25 cellular contexts compared by ENCODE assay signal in the genomic region with DNA sequence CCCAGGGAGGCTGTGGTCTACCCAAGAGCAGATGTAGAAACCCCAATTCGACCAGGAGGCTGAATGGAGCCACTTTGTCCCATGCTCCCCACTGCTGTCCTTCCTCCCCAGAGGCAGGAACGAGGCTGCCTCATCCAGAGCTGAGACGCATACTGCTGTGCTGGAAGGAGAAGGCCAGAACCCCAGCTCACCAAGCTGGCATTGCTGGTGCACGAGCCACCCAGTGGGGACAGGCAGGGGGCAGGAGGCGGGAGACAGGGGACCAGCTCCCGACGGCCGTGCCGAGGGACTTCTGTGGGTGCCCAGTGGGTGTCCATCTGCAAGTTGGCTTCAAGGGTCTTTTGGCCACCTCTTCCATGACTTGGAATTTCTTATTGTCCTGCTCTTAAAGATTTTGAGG.
"Had no signal": no experiment of that assay in that cellular context is flagged by ENCODE, and none has a peak within 500 bp of the region (broad histone marks: within the 10 kb centered on the region; RNA-seq: fewer than 3 reads in every experiment).

No MANE protein-coding gene starts in this region.

- H3K4me3 ChIP-seq: adrenal gland, body of pancreas, colonic mucosa, heart left ventricle had no signal

- H3K9me3 Mint-ChIP-seq: activated CD4-positive, alpha-beta memory T cell treated with anti-CD3 and anti-CD28 coated beads, Interleukin-2, amount 10 ng/mL, durations not matched to agents 7 days and 5 days; activated CD4-positive, alpha-beta T cell treated with anti-CD3 and anti-CD28 coated beads, Interleukin-2, amount 10 ng/mL, durations not matched to agents 24 days and 14 days; activated naive CD4-positive, alpha-beta T cell treated with anti-CD3 and anti-CD28 coated beads for 36 hours; activated naive CD4-positive, alpha-beta T cell treated with anti-CD3 and anti-CD28 coated beads, Interleukin-2, amount 50 U/mL, for 24 hours; activated naive CD8-positive, alpha-beta T cell treated with anti-CD3 and anti-CD28 coated beads for 36 hours; activated naive CD8-positive, alpha-beta T cell treated with anti-CD3 and anti-CD28 coated beads, Interleukin-2, amount 50 U/mL, for 24 hours; activated T-cell treated with anti-CD3 and anti-CD28 coated beads, Interleukin-2, amount 50 U/mL, for 24 hours; activated T-cell treated with anti-CD3 and anti-CD28 coated beads, Interleukin-2, amount 50 U/mL, for 72 hours had no signal

- DNase-seq: activated CD4-positive, alpha-beta memory T cell treated with anti-CD3 and anti-CD28 coated beads, Interleukin-2, amount 10 ng/mL, durations not matched to agents 7 days and 5 days; activated CD4-positive, alpha-beta T cell treated with anti-CD3 and anti-CD28 coated beads for 36 hours; activated CD4-positive, alpha-beta T cell treated with anti-CD3 and anti-CD28 coated beads, Interleukin-2, amount 10 ng/mL, durations not matched to agents 24 days and 14 days; activated CD4-positive, alpha-beta T cell treated with anti-CD3 and anti-CD28 coated beads, Interleukin-2, amount 50 U/mL, for 4 hours; activated CD4-positive, CD25-positive, alpha-beta regulatory T cell; activated CD4-positive, CD25-positive, alpha-beta regulatory T cell treated with anti-CD3 and anti-CD28 coated beads, Interleukin-2, amount 50 U/mL, for 72 hours; activated CD8-positive, alpha-beta memory T cell treated with anti-CD3 and anti-CD28 coated beads, Interleukin-2, amount 50 U/mL, for 48 hours; activated naive CD4-positive, alpha-beta T cell treated with anti-CD3 and anti-CD28 coated beads for 36 hours; activated naive CD8-positive, alpha-beta T cell treated with anti-CD3 and anti-CD28 coated beads for 36 hours; activated naive CD8-positive, alpha-beta T cell treated with anti-CD3 and anti-CD28 coated beads, Interleukin-2, amount 50 U/mL, for 24 hours; activated T-cell treated with anti-CD3 and anti-CD28 coated beads for 4 hours; activated T-cell treated with anti-CD3 and anti-CD28 coated beads, Interleukin-2, amount 50 U/mL, for 24 hours; activated T-cell treated with anti-CD3 and anti-CD28 coated beads, Interleukin-2, amount 50 U/mL, for 72 hours; adrenal gland; amygdala; aorta; body of pancreas; caudate nucleus; colonic mucosa; effector CD8-positive, alpha-beta T cell; foreskin fibroblast; glutamatergic neuron; heart left ventricle; T-helper 2 cell had no signal

- H3K36me3 Mint-ChIP-seq: activated naive CD4-positive, alpha-beta T cell treated with anti-CD3 and anti-CD28 coated beads, Interleukin-2, amount 50 U/mL, for 24 hours; activated naive CD8-positive, alpha-beta T cell treated with anti-CD3 and anti-CD28 coated beads for 36 hours had no signal

- H3K27me3 Mint-ChIP-seq: activated CD4-positive, alpha-beta memory T cell treated with anti-CD3 and anti-CD28 coated beads, Interleukin-2, amount 10 ng/mL, durations not matched to agents 7 days and 5 days; activated CD4-positive, alpha-beta T cell treated with anti-CD3 and anti-CD28 coated beads, Interleukin-2, amount 10 ng/mL, durations not matched to agents 24 days and 14 days; activated naive CD8-positive, alpha-beta T cell treated with anti-CD3 and anti-CD28 coated beads, Interleukin-2, amount 50 U/mL, for 24 hours had no signal

- H3K27ac Mint-ChIP-seq: activated CD4-positive, alpha-beta memory T cell treated with anti-CD3 and anti-CD28 coated beads, Interleukin-2, amount 10 ng/mL, durations not matched to agents 7 days and 5 days; activated CD4-positive, alpha-beta T cell treated with anti-CD3 and anti-CD28 coated beads for 36 hours; activated CD4-positive, alpha-beta T cell treated with anti-CD3 and anti-CD28 coated beads, Interleukin-2, amount 10 ng/mL, durations not matched to agents 24 days and 14 days; activated naive CD4-positive, alpha-beta T cell treated with anti-CD3 and anti-CD28 coated beads for 36 hours; activated naive CD4-positive, alpha-beta T cell treated with anti-CD3 and anti-CD28 coated beads, Interleukin-2, amount 50 U/mL, for 24 hours; activated naive CD8-positive, alpha-beta T cell treated with anti-CD3 and anti-CD28 coated beads for 36 hours; activated naive CD8-positive, alpha-beta T cell treated with anti-CD3 and anti-CD28 coated beads, Interleukin-2, amount 50 U/mL, for 24 hours; activated T-cell treated with anti-CD3 and anti-CD28 coated beads, Interleukin-2, amount 50 U/mL, for 24 hours; activated T-cell treated with anti-CD3 and anti-CD28 coated beads, Interleukin-2, amount 50 U/mL, for 72 hours had no signal

- H3K4me1 ChIP-seq: adrenal gland, body of pancreas, colonic mucosa had no signal

- H3K9me3 ChIP-seq: adrenal gland, body of pancreas, colonic mucosa, heart left ventricle had no signal

- H3K27ac ChIP-seq: adrenal gland, body of pancreas, colonic mucosa, heart left ventricle had no signal

- H3K4me3 Mint-ChIP-seq: activated CD4-positive, alpha-beta memory T cell treated with anti-CD3 and anti-CD28 coated beads, Interleukin-2, amount 10 ng/mL, durations not matched to agents 7 days and 5 days; activated CD4-positive, alpha-beta T cell treated with anti-CD3 and anti-CD28 coated beads for 36 hours; activated CD4-positive, alpha-beta T cell treated with anti-CD3 and anti-CD28 coated beads, Interleukin-2, amount 10 ng/mL, durations not matched to agents 24 days and 14 days; activated naive CD4-positive, alpha-beta T cell treated with anti-CD3 and anti-CD28 coated beads for 36 hours; activated naive CD4-positive, alpha-beta T cell treated with anti-CD3 and anti-CD28 coated beads, Interleukin-2, amount 50 U/mL, for 24 hours; activated naive CD8-positive, alpha-beta T cell treated with anti-CD3 and anti-CD28 coated beads for 36 hours; activated naive CD8-positive, alpha-beta T cell treated with anti-CD3 and anti-CD28 coated beads, Interleukin-2, amount 50 U/mL, for 24 hours; activated T-cell treated with anti-CD3 and anti-CD28 coated beads, Interleukin-2, amount 50 U/mL, for 24 hours; activated T-cell treated with anti-CD3 and anti-CD28 coated beads, Interleukin-2, amount 50 U/mL, for 72 hours had no signal

- H3K27me3 ChIP-seq: adrenal gland, body of pancreas, colonic mucosa, heart left ventricle had no signal

- H3K4me1 Mint-ChIP-seq: activated CD4-positive, alpha-beta memory T cell treated with anti-CD3 and anti-CD28 coated beads, Interleukin-2, amount 10 ng/mL, durations not matched to agents 7 days and 5 days; activated CD4-positive, alpha-beta T cell treated with anti-CD3 and anti-CD28 coated beads for 36 hours; activated CD4-positive, alpha-beta T cell treated with anti-CD3 and anti-CD28 coated beads, Interleukin-2, amount 10 ng/mL, durations not matched to agents 24 days and 14 days; activated naive CD4-positive, alpha-beta T cell treated with anti-CD3 and anti-CD28 coated beads, Interleukin-2, amount 50 U/mL, for 24 hours; activated naive CD8-positive, alpha-beta T cell treated with anti-CD3 and anti-CD28 coated beads for 36 hours; activated naive CD8-positive, alpha-beta T cell treated with anti-CD3 and anti-CD28 coated beads, Interleukin-2, amount 50 U/mL, for 24 hours had no signal

- H3K36me3 ChIP-seq: adrenal gland, colonic mucosa, heart left ventricle had no signal
